1 cellular context compared by ENCODE assay signal in the genomic region with DNA sequence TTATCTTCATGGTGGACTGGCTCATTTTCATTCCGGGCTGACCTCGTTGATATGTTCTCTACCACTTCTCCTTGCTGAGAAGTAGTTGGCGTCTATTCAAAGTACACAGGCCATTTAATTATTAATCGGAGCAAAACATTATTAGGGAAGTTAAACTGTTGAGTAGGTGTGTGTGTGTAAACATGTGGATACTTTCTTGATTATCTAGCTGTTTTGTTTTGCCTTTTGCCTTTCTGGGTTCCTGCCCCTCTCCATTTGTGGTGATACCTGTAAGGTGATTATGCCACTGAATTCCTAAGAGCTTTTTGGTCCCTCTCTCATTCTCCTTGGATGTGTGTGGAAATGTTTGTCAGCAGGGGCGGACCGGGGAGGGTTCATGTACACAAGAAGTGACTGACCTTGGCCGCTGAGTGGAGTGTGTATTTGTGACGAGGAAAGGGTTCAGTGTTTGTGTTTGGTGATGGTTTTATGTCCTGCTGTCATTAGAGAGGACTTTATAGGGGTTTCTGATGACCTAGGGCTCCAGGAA.
TF ChIP-seq lines count a peak whose summit lies in the region.

No MANE protein-coding gene starts in this region.

TF ChIP-seq in HepG2, 621 proteins besides CTCF, POLR2A, EP300 and RAD21 (continued from another document and continues in another):
- TF ChIP-seq, protein P1, sequence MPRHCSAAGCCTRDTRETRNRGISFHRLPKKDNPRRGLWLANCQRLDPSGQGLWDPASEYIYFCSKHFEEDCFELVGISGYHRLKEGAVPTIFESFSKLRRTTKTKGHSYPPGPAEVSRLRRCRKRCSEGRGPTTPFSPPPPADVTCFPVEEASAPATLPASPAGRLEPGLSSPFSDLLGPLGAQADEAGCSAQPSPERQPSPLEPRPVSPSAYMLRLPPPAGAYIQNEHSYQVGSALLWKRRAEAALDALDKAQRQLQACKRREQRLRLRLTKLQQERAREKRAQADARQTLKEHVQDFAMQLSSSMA (CRISPR knock-in tag; IDR thresholded peaks at IDR 0.05): no peak
- TF ChIP-seq ZNF12 (CRISPR knock-in tag; IDR thresholded peaks at IDR 0.05): no peak
- 0 out of 2 replicates have a peak, but pooled peaks have one; percentile 42 for TF ChIP-seq ZNF264 (CRISPR knock-in tag; IDR thresholded peaks at IDR 0.05)
- TF ChIP-seq KAT8 (CRISPR knock-in tag; IDR thresholded peaks at IDR 0.05): peak; percentile 57; the same call in 1 of the 2 replicates
- TF ChIP-seq SETDB1 (CRISPR knock-in tag; IDR thresholded peaks at IDR 0.05; ENCODE audit: borderline replicate concordance): no peak
- TF ChIP-seq HOXA9 (CRISPR knock-in tag; IDR thresholded peaks at IDR 0.05; ENCODE audit: borderline replicate concordance): no peak
- TF ChIP-seq STAG1 (CRISPR knock-in tag; IDR thresholded peaks at IDR 0.05): 0 out of 2 replicates have a peak, but pooled peaks have one; percentile 9
- TF ChIP-seq, protein P2, sequence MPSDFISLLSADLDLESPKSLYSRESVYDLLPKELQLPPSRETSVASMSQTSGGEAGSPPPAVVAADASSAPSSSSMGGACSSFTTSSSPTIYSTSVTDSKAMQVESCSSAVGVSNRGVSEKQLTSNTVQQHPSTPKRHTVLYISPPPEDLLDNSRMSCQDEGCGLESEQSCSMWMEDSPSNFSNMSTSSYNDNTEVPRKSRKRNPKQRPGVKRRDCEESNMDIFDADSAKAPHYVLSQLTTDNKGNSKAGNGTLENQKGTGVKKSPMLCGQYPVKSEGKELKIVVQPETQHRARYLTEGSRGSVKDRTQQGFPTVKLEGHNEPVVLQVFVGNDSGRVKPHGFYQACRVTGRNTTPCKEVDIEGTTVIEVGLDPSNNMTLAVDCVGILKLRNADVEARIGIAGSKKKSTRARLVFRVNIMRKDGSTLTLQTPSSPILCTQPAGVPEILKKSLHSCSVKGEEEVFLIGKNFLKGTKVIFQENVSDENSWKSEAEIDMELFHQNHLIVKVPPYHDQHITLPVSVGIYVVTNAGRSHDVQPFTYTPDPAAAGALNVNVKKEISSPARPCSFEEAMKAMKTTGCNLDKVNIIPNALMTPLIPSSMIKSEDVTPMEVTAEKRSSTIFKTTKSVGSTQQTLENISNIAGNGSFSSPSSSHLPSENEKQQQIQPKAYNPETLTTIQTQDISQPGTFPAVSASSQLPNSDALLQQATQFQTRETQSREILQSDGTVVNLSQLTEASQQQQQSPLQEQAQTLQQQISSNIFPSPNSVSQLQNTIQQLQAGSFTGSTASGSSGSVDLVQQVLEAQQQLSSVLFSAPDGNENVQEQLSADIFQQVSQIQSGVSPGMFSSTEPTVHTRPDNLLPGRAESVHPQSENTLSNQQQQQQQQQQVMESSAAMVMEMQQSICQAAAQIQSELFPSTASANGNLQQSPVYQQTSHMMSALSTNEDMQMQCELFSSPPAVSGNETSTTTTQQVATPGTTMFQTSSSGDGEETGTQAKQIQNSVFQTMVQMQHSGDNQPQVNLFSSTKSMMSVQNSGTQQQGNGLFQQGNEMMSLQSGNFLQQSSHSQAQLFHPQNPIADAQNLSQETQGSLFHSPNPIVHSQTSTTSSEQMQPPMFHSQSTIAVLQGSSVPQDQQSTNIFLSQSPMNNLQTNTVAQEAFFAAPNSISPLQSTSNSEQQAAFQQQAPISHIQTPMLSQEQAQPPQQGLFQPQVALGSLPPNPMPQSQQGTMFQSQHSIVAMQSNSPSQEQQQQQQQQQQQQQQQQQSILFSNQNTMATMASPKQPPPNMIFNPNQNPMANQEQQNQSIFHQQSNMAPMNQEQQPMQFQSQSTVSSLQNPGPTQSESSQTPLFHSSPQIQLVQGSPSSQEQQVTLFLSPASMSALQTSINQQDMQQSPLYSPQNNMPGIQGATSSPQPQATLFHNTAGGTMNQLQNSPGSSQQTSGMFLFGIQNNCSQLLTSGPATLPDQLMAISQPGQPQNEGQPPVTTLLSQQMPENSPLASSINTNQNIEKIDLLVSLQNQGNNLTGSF (CRISPR knock-in tag; IDR thresholded peaks at IDR 0.05): no peak
- peak; percentile 66 for TF ChIP-seq ISL2 (CRISPR knock-in tag; IDR thresholded peaks at IDR 0.05)
- TF ChIP-seq ARID2 (CRISPR knock-in tag; IDR thresholded peaks at IDR 0.05; ENCODE audit: borderline replicate concordance): no peak
- TF ChIP-seq BCL6 (CRISPR knock-in tag; IDR thresholded peaks at IDR 0.05): peak; percentile 75
- no peak for TF ChIP-seq ATF7-NPFF (CRISPR knock-in tag; IDR thresholded peaks at IDR 0.05; ENCODE audit: low read depth)
- TF ChIP-seq KLF9 (CRISPR knock-in tag; IDR thresholded peaks at IDR 0.05; ENCODE audit: low read depth): no peak
- no peak for TF ChIP-seq KLF13 (CRISPR knock-in tag; IDR thresholded peaks at IDR 0.05)
- no peak for TF ChIP-seq SIN3A (IDR thresholded peaks at IDR 0.05; ENCODE audit: borderline replicate concordance, low read depth, low read length)
- peak; percentile 84 for TF ChIP-seq TBL1XR1 (IDR thresholded peaks at IDR 0.05; ENCODE audit: borderline replicate concordance, low read length, partially characterized antibody)
- TF ChIP-seq ERF (CRISPR knock-in tag; IDR thresholded peaks at IDR 0.05): peak; percentile 50; the same call in 1 of the 2 replicates
- no peak for TF ChIP-seq BHLHE40 (IDR thresholded peaks at IDR 0.05; ENCODE audit: low read length)
- TF ChIP-seq ELF4 (CRISPR knock-in tag; IDR thresholded peaks at IDR 0.05; ENCODE audit: borderline replicate concordance): no peak
- TF ChIP-seq ELF1 (CRISPR knock-in tag; IDR thresholded peaks at IDR 0.05): peak; percentile 32; the same call in 1 of the 2 replicates
- TF ChIP-seq ZNF660 (CRISPR knock-in tag; IDR thresholded peaks at IDR 0.05; ENCODE audit: borderline replicate concordance, low read depth): no peak
- no peak for TF ChIP-seq ZNF766 (CRISPR knock-in tag; IDR thresholded peaks at IDR 0.05; ENCODE audit: borderline replicate concordance)
- TF ChIP-seq SAFB2 (CRISPR knock-in tag; IDR thresholded peaks at IDR 0.05; ENCODE audit: borderline replicate concordance, low read depth): no peak
- no peak for TF ChIP-seq PLRG1 (conservative IDR thresholded peaks at IDR 0.05)
- TF ChIP-seq HNRNPL (IDR thresholded peaks at IDR 0.05; ENCODE audit: low read depth, low read length): no peak
- TF ChIP-seq DPF2 (CRISPR knock-in tag; IDR thresholded peaks at IDR 0.05; ENCODE audit: borderline replicate concordance, low read depth): peak; percentile 73
- TF ChIP-seq SRSF1 (optimal IDR thresholded peaks at IDR 0.05; ENCODE audit: low read depth, low read length): no peak
- TF ChIP-seq, protein P3, sequence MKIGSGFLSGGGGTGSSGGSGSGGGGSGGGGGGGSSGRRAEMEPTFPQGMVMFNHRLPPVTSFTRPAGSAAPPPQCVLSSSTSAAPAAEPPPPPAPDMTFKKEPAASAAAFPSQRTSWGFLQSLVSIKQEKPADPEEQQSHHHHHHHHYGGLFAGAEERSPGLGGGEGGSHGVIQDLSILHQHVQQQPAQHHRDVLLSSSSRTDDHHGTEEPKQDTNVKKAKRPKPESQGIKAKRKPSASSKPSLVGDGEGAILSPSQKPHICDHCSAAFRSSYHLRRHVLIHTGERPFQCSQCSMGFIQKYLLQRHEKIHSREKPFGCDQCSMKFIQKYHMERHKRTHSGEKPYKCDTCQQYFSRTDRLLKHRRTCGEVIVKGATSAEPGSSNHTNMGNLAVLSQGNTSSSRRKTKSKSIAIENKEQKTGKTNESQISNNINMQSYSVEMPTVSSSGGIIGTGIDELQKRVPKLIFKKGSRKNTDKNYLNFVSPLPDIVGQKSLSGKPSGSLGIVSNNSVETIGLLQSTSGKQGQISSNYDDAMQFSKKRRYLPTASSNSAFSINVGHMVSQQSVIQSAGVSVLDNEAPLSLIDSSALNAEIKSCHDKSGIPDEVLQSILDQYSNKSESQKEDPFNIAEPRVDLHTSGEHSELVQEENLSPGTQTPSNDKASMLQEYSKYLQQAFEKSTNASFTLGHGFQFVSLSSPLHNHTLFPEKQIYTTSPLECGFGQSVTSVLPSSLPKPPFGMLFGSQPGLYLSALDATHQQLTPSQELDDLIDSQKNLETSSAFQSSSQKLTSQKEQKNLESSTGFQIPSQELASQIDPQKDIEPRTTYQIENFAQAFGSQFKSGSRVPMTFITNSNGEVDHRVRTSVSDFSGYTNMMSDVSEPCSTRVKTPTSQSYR (CRISPR knock-in tag; IDR thresholded peaks at IDR 0.05; ENCODE audit: borderline replicate concordance): 0 out of 2 replicates have a peak, but pooled peaks have one; percentile 45
- 0 out of 2 replicates have a peak, but pooled peaks have one; percentile 45 for TF ChIP-seq ZNF746 (CRISPR knock-in tag; IDR thresholded peaks at IDR 0.05)
- no peak for TF ChIP-seq ZNF737 (CRISPR knock-in tag; IDR thresholded peaks at IDR 0.05; ENCODE audit: borderline replicate concordance)
- no peak for TF ChIP-seq FOXP1 (IDR thresholded peaks at IDR 0.05)
- TF ChIP-seq FOXP1 (CRISPR knock-in tag; IDR thresholded peaks at IDR 0.05): peak; percentile 92
- TF ChIP-seq, protein P4, sequence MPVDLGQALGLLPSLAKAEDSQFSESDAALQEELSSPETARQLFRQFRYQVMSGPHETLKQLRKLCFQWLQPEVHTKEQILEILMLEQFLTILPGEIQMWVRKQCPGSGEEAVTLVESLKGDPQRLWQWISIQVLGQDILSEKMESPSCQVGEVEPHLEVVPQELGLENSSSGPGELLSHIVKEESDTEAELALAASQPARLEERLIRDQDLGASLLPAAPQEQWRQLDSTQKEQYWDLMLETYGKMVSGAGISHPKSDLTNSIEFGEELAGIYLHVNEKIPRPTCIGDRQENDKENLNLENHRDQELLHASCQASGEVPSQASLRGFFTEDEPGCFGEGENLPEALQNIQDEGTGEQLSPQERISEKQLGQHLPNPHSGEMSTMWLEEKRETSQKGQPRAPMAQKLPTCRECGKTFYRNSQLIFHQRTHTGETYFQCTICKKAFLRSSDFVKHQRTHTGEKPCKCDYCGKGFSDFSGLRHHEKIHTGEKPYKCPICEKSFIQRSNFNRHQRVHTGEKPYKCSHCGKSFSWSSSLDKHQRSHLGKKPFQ (CRISPR knock-in tag; IDR thresholded peaks at IDR 0.05; ENCODE audit: insufficient replicate concordance): no peak
- TF ChIP-seq, protein P5, sequence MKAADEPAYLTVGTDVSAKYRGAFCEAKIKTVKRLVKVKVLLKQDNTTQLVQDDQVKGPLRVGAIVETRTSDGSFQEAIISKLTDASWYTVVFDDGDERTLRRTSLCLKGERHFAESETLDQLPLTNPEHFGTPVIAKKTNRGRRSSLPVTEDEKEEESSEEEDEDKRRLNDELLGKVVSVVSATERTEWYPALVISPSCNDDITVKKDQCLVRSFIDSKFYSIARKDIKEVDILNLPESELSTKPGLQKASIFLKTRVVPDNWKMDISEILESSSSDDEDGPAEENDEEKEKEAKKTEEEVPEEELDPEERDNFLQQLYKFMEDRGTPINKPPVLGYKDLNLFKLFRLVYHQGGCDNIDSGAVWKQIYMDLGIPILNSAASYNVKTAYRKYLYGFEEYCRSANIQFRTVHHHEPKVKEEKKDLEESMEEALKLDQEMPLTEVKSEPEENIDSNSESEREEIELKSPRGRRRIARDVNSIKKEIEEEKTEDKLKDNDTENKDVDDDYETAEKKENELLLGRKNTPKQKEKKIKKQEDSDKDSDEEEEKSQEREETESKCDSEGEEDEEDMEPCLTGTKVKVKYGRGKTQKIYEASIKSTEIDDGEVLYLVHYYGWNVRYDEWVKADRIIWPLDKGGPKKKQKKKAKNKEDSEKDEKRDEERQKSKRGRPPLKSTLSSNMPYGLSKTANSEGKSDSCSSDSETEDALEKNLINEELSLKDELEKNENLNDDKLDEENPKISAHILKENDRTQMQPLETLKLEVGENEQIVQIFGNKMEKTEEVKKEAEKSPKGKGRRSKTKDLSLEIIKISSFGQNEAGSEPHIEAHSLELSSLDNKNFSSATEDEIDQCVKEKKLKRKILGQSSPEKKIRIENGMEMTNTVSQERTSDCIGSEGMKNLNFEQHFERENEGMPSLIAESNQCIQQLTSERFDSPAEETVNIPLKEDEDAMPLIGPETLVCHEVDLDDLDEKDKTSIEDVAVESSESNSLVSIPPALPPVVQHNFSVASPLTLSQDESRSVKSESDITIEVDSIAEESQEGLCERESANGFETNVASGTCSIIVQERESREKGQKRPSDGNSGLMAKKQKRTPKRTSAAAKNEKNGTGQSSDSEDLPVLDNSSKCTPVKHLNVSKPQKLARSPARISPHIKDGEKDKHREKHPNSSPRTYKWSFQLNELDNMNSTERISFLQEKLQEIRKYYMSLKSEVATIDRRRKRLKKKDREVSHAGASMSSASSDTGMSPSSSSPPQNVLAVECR (CRISPR knock-in tag; IDR thresholded peaks at IDR 0.05; ENCODE audit: borderline replicate concordance): peak; percentile 31; the same call in 1 of the 2 replicates
- TF ChIP-seq ZNF431 (CRISPR knock-in tag; IDR thresholded peaks at IDR 0.05; ENCODE audit: borderline replicate concordance, low read depth): no peak
- TF ChIP-seq YEATS2 (CRISPR knock-in tag; IDR thresholded peaks at IDR 0.05; ENCODE audit: borderline replicate concordance): no peak
- no peak for TF ChIP-seq ZBTB7A (CRISPR knock-in tag; IDR thresholded peaks at IDR 0.05)
- no peak for TF ChIP-seq ZFYVE20 (CRISPR knock-in tag; IDR thresholded peaks at IDR 0.05; ENCODE audit: borderline replicate concordance, low read depth)
- no peak for TF ChIP-seq ZNF230 (CRISPR knock-in tag; IDR thresholded peaks at IDR 0.05)
- no peak for TF ChIP-seq NPAS2 (CRISPR knock-in tag; IDR thresholded peaks at IDR 0.05; ENCODE audit: borderline replicate concordance)
- TF ChIP-seq TCF7 (IDR thresholded peaks at IDR 0.05; ENCODE audit: low read depth): peak; percentile 64
- TF ChIP-seq ZSCAN25 (CRISPR knock-in tag; IDR thresholded peaks at IDR 0.05): no peak
- TF ChIP-seq NCOR1 (IDR thresholded peaks at IDR 0.05; ENCODE audit: borderline replicate concordance, low read length): peak; percentile 70; the same call in 1 of the 2 replicates
- TF ChIP-seq JARID2 (CRISPR knock-in tag; IDR thresholded peaks at IDR 0.05; ENCODE audit: insufficient replicate concordance): no peak
- TF ChIP-seq BCLAF1 (IDR thresholded peaks at IDR 0.05): no peak
- TF ChIP-seq CBX2 (IDR thresholded peaks at IDR 0.05; ENCODE audit: low read depth, low read length): no peak
- TF ChIP-seq CBX2 (CRISPR knock-in tag; IDR thresholded peaks at IDR 0.05; ENCODE audit: low read depth): no peak
